Comparison of ENCODE assay signal across 11 cellular contexts in the genomic region with DNA sequence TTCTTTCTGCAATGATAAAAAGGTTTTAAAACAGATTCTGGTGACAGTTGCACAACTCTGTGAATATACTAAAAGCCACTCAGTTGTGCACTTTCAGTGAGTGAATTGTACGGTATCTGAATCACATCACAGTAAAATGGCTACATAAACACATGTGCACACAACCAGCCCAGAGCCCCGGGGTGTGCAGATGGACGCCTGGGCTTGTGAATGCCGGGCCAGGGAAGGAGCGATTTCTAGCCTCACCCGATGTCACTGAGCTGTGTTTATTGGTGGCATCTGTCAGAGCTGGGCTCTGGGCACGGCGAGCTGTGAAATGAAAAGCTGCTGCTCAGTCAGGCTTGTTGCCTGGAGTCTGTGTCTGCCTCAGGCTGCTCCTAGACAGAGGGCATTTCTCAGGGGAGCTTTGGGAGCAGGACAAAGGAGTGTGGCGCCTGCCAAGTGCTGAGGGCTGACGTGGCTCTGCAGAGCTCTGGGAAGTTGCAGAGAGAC. TPM values are rescaled to one million over a fixed set of nuclear protein-coding genes. Genes with fewer than 3 reads are reported as not detected.
A peak's percentile ranks its signal among the peaks of the same experiment; 100 is the strongest.
DNase-seq lines count a peak whose midpoint lies in the region; ATAC-seq and TF ChIP-seq lines count a peak whose summit lies in the region.
"Had no signal": no experiment of that assay in that cellular context is flagged by ENCODE, and none has a peak within 500 bp of the region (broad histone marks: within the 10 kb centered on the region; RNA-seq: fewer than 3 reads in every experiment).

No MANE protein-coding gene starts in this region.

- no peak overlapping the region for H3K14ac ChIP-seq in neuronal stem cell (ENCODE audit: low read length)

- H3K27ac ChIP-seq in neuronal stem cell (replicated peaks; ENCODE audit: low read length) = no peak overlapping the region

- H2AFZ ChIP-seq in neuronal stem cell (ENCODE audit: low read length) = no peak overlapping the region

- H2BK12ac ChIP-seq in neuronal stem cell (ENCODE audit: low read length) = no peak overlapping the region

- H3K18ac ChIP-seq in neuronal stem cell (ENCODE audit: low read length) = peak overlapping the region; percentile 2

- no peaks in the 10 kb centered on the region for H3K27me3 Mint-ChIP-seq in activated CD8-positive, alpha-beta T cell treated with anti-CD3 and anti-CD28 coated beads, Interleukin-2, amount 10 ng/mL, durations not matched to agents 7 days and 5 days (ENCODE audit: low read depth)
- H3K27me3 Mint-ChIP-seq: CD4-positive, CD25-positive, alpha-beta regulatory T cell had no signal

- H3K4me1 Mint-ChIP-seq in activated CD8-positive, alpha-beta T cell treated with anti-CD3 and anti-CD28 coated beads, Interleukin-2, amount 10 ng/mL, durations not matched to agents 7 days and 5 days (ENCODE audit: low read depth) = peaks cover 6% of the 10 kb centered on the region

- H2BK15ac ChIP-seq in neuronal stem cell (ENCODE audit: low read length) = no peak overlapping the region

- no peaks in the 10 kb centered on the region for H3K9me3 ChIP-seq in neuronal stem cell (replicated peaks in 1 of 2; ENCODE audit: control insufficient read depth in 2 of 2, insufficient read depth in 1 of 2, low read depth in 1 of 2, low read length in 2 of 2)

- DNase-seq in AG20443 (ENCODE audit: low spot score) (peak; percentile 82), NCI-H446 (lab: John Stamatoyannopoulos, UW) (peak; percentile 92 to 96), fibroblast of gingiva (ENCODE audit: low read depth) (peak; percentile 74), neuronal stem cell (ENCODE audit: low spot score) (no peak), GM20000 (ENCODE audit: low spot score) (no peak)
- DNase-seq in activated CD8-positive, alpha-beta T cell treated with anti-CD3 and anti-CD28 coated beads, Interleukin-2, amount 10 ng/mL, durations not matched to agents 7 days and 5 days = no peak
- DNase-seq: CD4-positive, CD25-positive, alpha-beta regulatory T cell; kidney glomerular epithelial cell; NCI-H187 had no signal

- H3K23ac ChIP-seq in neuronal stem cell (ENCODE audit: low read depth, low read length, poor library complexity) = no peak overlapping the region

- H3K27me3 ChIP-seq in neuronal stem cell (ENCODE audit: control insufficient read depth in 3 of 3, insufficient read depth in 3 of 3, low read depth in 1 of 3, low read length in 3 of 3) = no peaks in the 10 kb centered on the region

- no peak overlapping the region for H3K4me3 Mint-ChIP-seq in activated CD8-positive, alpha-beta T cell treated with anti-CD3 and anti-CD28 coated beads, Interleukin-2, amount 10 ng/mL, durations not matched to agents 7 days and 5 days
- H3K4me3 Mint-ChIP-seq: CD4-positive, CD25-positive, alpha-beta regulatory T cell had no signal

- no peak for TF ChIP-seq CTCF in GM20000 (IDR thresholded peaks at IDR 0.05; ENCODE audit: extremely low read depth, missing control alignments)

- ATAC-seq in HG02938 (IDR thresholded peaks at IDR 0.05; ENCODE audit: unreplicated experiment) (no peak), HG02571 (IDR thresholded peaks at IDR 0.05; ENCODE audit: unreplicated experiment) (no peak)
- ATAC-seq in activated CD8-positive, alpha-beta T cell treated with anti-CD3 and anti-CD28 coated beads, Interleukin-2, amount 10 ng/mL, durations not matched to agents 7 days and 5 days = no peak

- no peak overlapping the region for H2BK120ac ChIP-seq in neuronal stem cell (ENCODE audit: low read depth, low read length)

- no peak overlapping the region for H4K8ac ChIP-seq in neuronal stem cell (ENCODE audit: low read depth, low read length)

- no peak overlapping the region for H3K27ac Mint-ChIP-seq in activated CD8-positive, alpha-beta T cell treated with anti-CD3 and anti-CD28 coated beads, Interleukin-2, amount 10 ng/mL, durations not matched to agents 7 days and 5 days
- H3K27ac Mint-ChIP-seq: CD4-positive, CD25-positive, alpha-beta regulatory T cell had no signal

- no peak overlapping the region for H3K4me3 ChIP-seq in neuronal stem cell (ENCODE audit: low read length in 2 of 2)

- no peak overlapping the region for H3K4me2 ChIP-seq in neuronal stem cell (ENCODE audit: insufficient read depth, low read length, poor library complexity, severe bottlenecking)

- H3K4me1 ChIP-seq in neuronal stem cell (ENCODE audit: control insufficient read depth in 2 of 2, insufficient read depth in 1 of 2, low read depth in 1 of 2, low read length in 2 of 2) = peaks cover 0 to 11% of the 10 kb centered on the region in 2 donors

- no peaks in the 10 kb centered on the region for H3K79me1 ChIP-seq in neuronal stem cell (ENCODE audit: low read depth, low read length)

- POLR2A ChIA-PET in activated CD8-positive, alpha-beta T cell treated with anti-CD3 and anti-CD28 coated beads, Interleukin-2, amount 10 ng/mL, durations not matched to agents 7 days and 5 days (lab: Charles Lee) = interaction anchor here (1.2 kb wide), 1 partner anchor 11 kb away, joined by 3 read pairs; no protein-coding TSS in a partner anchor

- H3K36me3 ChIP-seq in neuronal stem cell (replicated peaks in 1 of 2; ENCODE audit: control insufficient read depth in 2 of 2, insufficient read depth in 2 of 2, low read length in 2 of 2) = peaks cover 0 to 6% of the 10 kb centered on the region in 2 donors

- no peak overlapping the region for H3K9ac ChIP-seq in neuronal stem cell (ENCODE audit: low read depth, low read length, poor library complexity)

- no CpG with 5 or more reads among the region's 10 CpGs for WGBS in neuronal stem cell (ENCODE audit: extremely low coverage in 2 of 2, insufficient read length in 2 of 2, insufficient replicate concordance in 1 of 2), 2 donors

- H3K9me3 Mint-ChIP-seq in activated CD8-positive, alpha-beta T cell treated with anti-CD3 and anti-CD28 coated beads, Interleukin-2, amount 10 ng/mL, durations not matched to agents 7 days and 5 days (ENCODE audit: insufficient read depth) = no peaks in the 10 kb centered on the region
- H3K9me3 Mint-ChIP-seq: CD4-positive, CD25-positive, alpha-beta regulatory T cell had no signal

- CTCF ChIA-PET in activated CD8-positive, alpha-beta T cell treated with anti-CD3 and anti-CD28 coated beads, Interleukin-2, amount 10 ng/mL, durations not matched to agents 7 days and 5 days (lab: Charles Lee) = interaction anchor here (1.0 to 3.9 kb wide), 3 partner anchors 11 to 55 kb away, joined by 3 to 25 read pairs (median 3); a partner anchor contains a TSS

- H3K36me3 Mint-ChIP-seq in activated CD8-positive, alpha-beta T cell treated with anti-CD3 and anti-CD28 coated beads, Interleukin-2, amount 10 ng/mL, durations not matched to agents 7 days and 5 days (ENCODE audit: low read depth) = no peaks in the 10 kb centered on the region
- H3K36me3 Mint-ChIP-seq: CD4-positive, CD25-positive, alpha-beta regulatory T cell had no signal

- H2BK5ac ChIP-seq in neuronal stem cell (ENCODE audit: low read length) = peak overlapping the region; percentile 7

- no peak overlapping the region for H2AK5ac ChIP-seq in neuronal stem cell (ENCODE audit: low read depth, low read length)

- H4K91ac ChIP-seq in neuronal stem cell (ENCODE audit: low read depth, low read length, poor library complexity) = no peak overlapping the region

- no peak overlapping the region for H3K4ac ChIP-seq in neuronal stem cell (ENCODE audit: low read length)

RNA-seq across cellular contexts. Expression of a gene that starts 25.9 kb away (rescaled TPM):
- polyA plus RNA-seq in neuronal stem cell (2013, experiment 1 of 2) = 16.5 TPM
- polyA plus RNA-seq in neuronal stem cell (2013, experiment 2 of 2) = 15.5 TPM
- 100 to 1,000 TPM; 145 to 154 TPM for total RNA-seq in activated CD8-positive, alpha-beta T cell treated with anti-CD3 and anti-CD28 coated beads, Interleukin-2, amount 10 ng/mL, durations not matched to agents 7 days and 5 days

RNA-seq across cellular contexts. Expression of a gene that starts 36.2 kb away (rescaled TPM):
- 6.1 TPM for polyA plus RNA-seq in neuronal stem cell (2013, experiment 1 of 2)
- polyA plus RNA-seq in neuronal stem cell (2013, experiment 2 of 2) = 6.2 TPM
- total RNA-seq in activated CD8-positive, alpha-beta T cell treated with anti-CD3 and anti-CD28 coated beads, Interleukin-2, amount 10 ng/mL, durations not matched to agents 7 days and 5 days = 10 to 100 TPM; 30.0 to 30.9 TPM

RNA-seq across cellular contexts. Expression of a gene that starts 55.0 kb away (rescaled TPM):
- polyA plus RNA-seq in neuronal stem cell (2013, experiment 1 of 2) = 11.1 TPM
- 11.1 TPM for polyA plus RNA-seq in neuronal stem cell (2013, experiment 2 of 2)
- total RNA-seq in activated CD8-positive, alpha-beta T cell treated with anti-CD3 and anti-CD28 coated beads, Interleukin-2, amount 10 ng/mL, durations not matched to agents 7 days and 5 days = 1 to 10 TPM; 7.6 to 8.2 TPM

Comparison
In these comparisons a context has a peak if more than half of its experiments do, and no peak if none do; other contexts are left out.
1. DNase-seq: peak in AG20443 (single experiment), NCI-H446 (2 of 2) and fibroblast of gingiva (single experiment); none in neuronal stem cell (single experiment), GM20000 (single experiment) and activated CD8-positive, alpha-beta T cell treated with anti-CD3 and anti-CD28 coated beads, Interleukin-2, amount 10 ng/mL, durations not matched to agents 7 days and 5 days (single experiment).